22 cellular contexts compared by ENCODE assay signal in genomic region chr6:102679844-102680243, GRCh38.
"Had no signal": no experiment of that assay in that cellular context is flagged by ENCODE, and none has a peak within 500 bp of the region (broad histone marks: within the 10 kb centered on the region; RNA-seq: fewer than 3 reads in every experiment).

No MANE protein-coding gene starts in this region.

- H3K4me3 ChIP-seq: adrenal gland, Peyer's patch, SJSA1 had no signal

- DNase-seq: activated CD4-positive, alpha-beta memory T cell treated with anti-CD3 and anti-CD28 coated beads, Interleukin-2, amount 10 ng/mL, durations not matched to agents 7 days and 5 days; activated CD4-positive, alpha-beta T cell treated with anti-CD3 and anti-CD28 coated beads, Interleukin-2, amount 10 ng/mL, durations not matched to agents 7 days and 5 days; activated CD4-positive, CD25-positive, alpha-beta regulatory T cell; activated gamma-delta T cell; activated naive CD4-positive, alpha-beta T cell treated with anti-CD3 and anti-CD28 coated beads for 36 hours; activated T-cell treated with anti-CD3 and anti-CD28 coated beads for 4 hours; activated T-cell treated with anti-CD3 and anti-CD28 coated beads, Interleukin-2, amount 50 U/mL, for 48 hours; adrenal gland; aorta; central memory CD4-positive, alpha-beta T cell; KG1; NCI-H1048; NCI-H1930; NCI-H510A treated with DMSO at 0.1 percent for 48 hours; NCI-H69; Peyer's patch; SHP77; T-helper 1 cell had no signal

- H3K27me3 ChIP-seq: adrenal gland, Peyer's patch, SJSA1 had no signal

- H3K27ac ChIP-seq: adrenal gland, Peyer's patch, SJSA1, VCaP had no signal

- ATAC-seq: activated T-helper 17 cell treated with anti-CD3 and anti-CD28 coated beads, Interleukin-2, amount 50 U/mL, for 72 hours had no signal

- H3K27me3 Mint-ChIP-seq: activated CD4-positive, alpha-beta memory T cell treated with anti-CD3 and anti-CD28 coated beads, Interleukin-2, amount 10 ng/mL, durations not matched to agents 7 days and 5 days; activated CD4-positive, alpha-beta T cell treated with anti-CD3 and anti-CD28 coated beads, Interleukin-2, amount 10 ng/mL, durations not matched to agents 7 days and 5 days; activated naive CD8-positive, alpha-beta T cell; activated T-helper 17 cell treated with anti-CD3 and anti-CD28 coated beads, Interleukin-2, amount 50 U/mL, for 72 hours had no signal

- H3K9me3 ChIP-seq: adrenal gland, Peyer's patch, SJSA1 had no signal

- H3K36me3 ChIP-seq: adrenal gland, Peyer's patch, SJSA1 had no signal

- H3K4me3 Mint-ChIP-seq: activated CD4-positive, alpha-beta memory T cell treated with anti-CD3 and anti-CD28 coated beads, Interleukin-2, amount 10 ng/mL, durations not matched to agents 7 days and 5 days; activated CD4-positive, alpha-beta T cell treated with anti-CD3 and anti-CD28 coated beads, Interleukin-2, amount 10 ng/mL, durations not matched to agents 7 days and 5 days; activated naive CD4-positive, alpha-beta T cell treated with anti-CD3 and anti-CD28 coated beads for 36 hours; activated naive CD8-positive, alpha-beta T cell; activated T-helper 17 cell treated with anti-CD3 and anti-CD28 coated beads, Interleukin-2, amount 50 U/mL, for 72 hours had no signal

- H3K4me1 Mint-ChIP-seq: activated CD4-positive, alpha-beta memory T cell treated with anti-CD3 and anti-CD28 coated beads, Interleukin-2, amount 10 ng/mL, durations not matched to agents 7 days and 5 days; activated CD4-positive, alpha-beta T cell treated with anti-CD3 and anti-CD28 coated beads, Interleukin-2, amount 10 ng/mL, durations not matched to agents 7 days and 5 days; activated T-helper 17 cell treated with anti-CD3 and anti-CD28 coated beads, Interleukin-2, amount 50 U/mL, for 72 hours had no signal

- H3K4me1 ChIP-seq: adrenal gland, Peyer's patch, SJSA1 had no signal

- H3K36me3 Mint-ChIP-seq: activated naive CD8-positive, alpha-beta T cell had no signal

- H3K27ac Mint-ChIP-seq: activated CD4-positive, alpha-beta memory T cell treated with anti-CD3 and anti-CD28 coated beads, Interleukin-2, amount 10 ng/mL, durations not matched to agents 7 days and 5 days; activated CD4-positive, alpha-beta T cell treated with anti-CD3 and anti-CD28 coated beads, Interleukin-2, amount 10 ng/mL, durations not matched to agents 7 days and 5 days; activated naive CD4-positive, alpha-beta T cell treated with anti-CD3 and anti-CD28 coated beads for 36 hours; activated naive CD8-positive, alpha-beta T cell; activated T-helper 17 cell treated with anti-CD3 and anti-CD28 coated beads, Interleukin-2, amount 50 U/mL, for 72 hours had no signal

- H3K9me3 Mint-ChIP-seq: activated CD4-positive, alpha-beta memory T cell treated with anti-CD3 and anti-CD28 coated beads, Interleukin-2, amount 10 ng/mL, durations not matched to agents 7 days and 5 days; activated CD4-positive, alpha-beta T cell treated with anti-CD3 and anti-CD28 coated beads, Interleukin-2, amount 10 ng/mL, durations not matched to agents 7 days and 5 days had no signal
